11 cellular contexts compared by ENCODE assay signal in genomic region chr10:95818663-95819062, GRCh38.
DNase-seq lines count a peak whose midpoint lies in the region; ATAC-seq, FAIRE-seq and TF ChIP-seq lines count a peak whose summit lies in the region.
"Had no signal": no experiment of that assay in that cellular context is flagged by ENCODE, and none has a peak within 500 bp of the region (broad histone marks: within the 10 kb centered on the region; RNA-seq: fewer than 3 reads in every experiment).

No MANE protein-coding gene starts in this region.

- H3K4me2 ChIP-seq in osteoblast (ENCODE audit: insufficient read depth, low read length), result peak overlapping the region; percentile 5

- peaks cover 14% of the 10 kb centered on the region for H3K4me1 ChIP-seq in osteoblast (ENCODE audit: insufficient read depth, low read length)

- ATAC-seq in GM18873 (IDR thresholded peaks at IDR 0.05; ENCODE audit: low FRiP score, unreplicated experiment), result no peak
- ATAC-seq: activated naive CD4-positive, alpha-beta T cell treated with anti-CD3 and anti-CD28 coated beads, Interleukin-2, amount 50 U/mL, for 72 hours had no signal

- H3K79me2 ChIP-seq in osteoblast (ENCODE audit: insufficient read depth, low read length), result no peaks in the 10 kb centered on the region

- H4K20me1 ChIP-seq in osteoblast (ENCODE audit: insufficient read depth, low read length), result no peaks in the 10 kb centered on the region

- no peaks in the 10 kb centered on the region for H3K9me3 ChIP-seq in osteoblast (ENCODE audit: low read depth, low read length)

- H3K36me3 ChIP-seq in osteoblast (ENCODE audit: insufficient read depth, low read length), result no peaks in the 10 kb centered on the region

- no peak overlapping the region for H3K4me3 ChIP-seq in osteoblast (ENCODE audit: insufficient read depth, low read length)

- TF ChIP-seq CTCF in osteoblast (IDR thresholded peaks at IDR 0.05; ENCODE audit: extremely low read depth, low read depth, low read length), result no peak

- DNase-seq in EH (ENCODE audit: low read depth) (peak; percentile 92), RCC 7860 (ENCODE audit: low spot score) (peak; percentile 28), epithelial cell of prostate (ENCODE audit: low read depth, low spot score) (peak; percentile 40), osteoblast (ENCODE audit: insufficient read length, low spot score, missing footprints) (peak; percentile 88), hippocampal formation (lab: John Stamatoyannopoulos, UW) (no peak), MV-4-11 (lab: John Stamatoyannopoulos, UW) (no peak)
- DNase-seq in activated T-cell treated with anti-CD3 and anti-CD28 coated beads, Interleukin-2, amount 50 U/mL, for 48 hours, result no peak
- DNase-seq: DMS79, KBM-7 had no signal

- H3K27ac ChIP-seq in epithelial cell of prostate (no peak overlapping the region), osteoblast (ENCODE audit: low read depth, low read length) (no peak overlapping the region)

- no peak overlapping the region for H2AFZ ChIP-seq in osteoblast (ENCODE audit: low read length)

- H3K27me3 ChIP-seq in osteoblast (ENCODE audit: insufficient read depth, low read length), result no peaks in the 10 kb centered on the region

- FAIRE-seq in RCC 7860 (lab: Jason Lieb, UNC), result no peak

Comparison
In these comparisons a context has a peak if more than half of its experiments do, and no peak if none do; other contexts are left out.
1. DNase-seq: peak in EH (single experiment), RCC 7860 (single experiment), epithelial cell of prostate (single experiment) and osteoblast (single experiment); none in activated T-cell treated with anti-CD3 and anti-CD28 coated beads, Interleukin-2, amount 50 U/mL, for 48 hours (0 of 2), hippocampal formation (0 of 2) and MV-4-11 (single experiment).